16 cellular contexts compared by ENCODE assay signal in genomic region chr2:192148620-192149321, GRCh38. TPM values are rescaled to one million over a fixed set of nuclear protein-coding genes. Genes with fewer than 3 reads are reported as not detected.
DNase-seq lines count a peak whose midpoint lies in the region; ATAC-seq and TF ChIP-seq lines count a peak whose summit lies in the region.
"Had no signal": no experiment of that assay in that cellular context is flagged by ENCODE, and none has a peak within 500 bp of the region (broad histone marks: within the 10 kb centered on the region; RNA-seq: fewer than 3 reads in every experiment).

No MANE protein-coding gene starts in this region.

- H3K27me3 ChIP-seq in AG04450 (ENCODE audit: control insufficient read depth, insufficient read depth, low read length) (no peaks in the 10 kb centered on the region), PC-9 (ENCODE audit: insufficient read depth, low read depth) (no peaks in the 10 kb centered on the region), prostate gland (replicated peaks; ENCODE audit: insufficient read depth) (no peaks in the 10 kb centered on the region)
- H3K27me3 ChIP-seq: transverse colon had no signal

- TF ChIP-seq CTCF in AG04450 (IDR thresholded peaks at IDR 0.05; ENCODE audit: low read depth, low read length) (peak; percentile 37), PC-9 (conservative IDR thresholded peaks at IDR 0.05) (no peak), fibroblast of pulmonary artery (IDR thresholded peaks at IDR 0.05; ENCODE audit: low read length, missing control alignments) (peak; percentile 17), omental fat pad (IDR thresholded peaks at IDR 0.05) (no peak), prostate gland (IDR thresholded peaks at IDR 0.05) (peak in 1 of 4 experiments; percentile 36)

- H3K9me2 ChIP-seq in PC-9 (ENCODE audit: insufficient read depth): no peaks in the 10 kb centered on the region

- no peaks in the 10 kb centered on the region for H3K79me2 ChIP-seq in PC-9 (ENCODE audit: low read depth)

- CTCF ChIA-PET in AG04450 (lab: Charles Lee) (interaction anchor here (0.5 to 4.1 kb wide), 5 partner anchors 14 to 609 kb away, joined by 3 to 39 read pairs (median 8); no protein-coding TSS in a partner anchor), PC-9 (lab: Charles Lee) (no interaction called here)

- intact Hi-C loops in PC-9 (cut with micrococcal nuclease; ENCODE audit: unreplicated experiment) (no loop called here), prostate gland (cut with DNase I) (no loop called here)

- WGBS in prostate gland: 51% methylated on average over 5 of the region's 5 CpGs

- BruUV-seq in PC-9 (replicated peaks; lab: Mats Ljungman, UMichigan): no TSS peak

- H3K27ac ChIP-seq in AG04450 (ENCODE audit: low read depth, low read length) (no peak overlapping the region), PC-9 (no peak overlapping the region), caudate nucleus (ENCODE audit: low read depth, low read length) (no peak overlapping the region), prostate gland (peak overlapping the region in 1 of 2 donors; percentile 45)
- H3K27ac ChIP-seq: C4-2B had no signal

- H3K4me1 ChIP-seq in PC-9 (replicated peaks; ENCODE audit: insufficient read depth): no peaks in the 10 kb centered on the region
- no peaks in the 10 kb centered on the region for H3K4me1 ChIP-seq in prostate gland (replicated peaks)

- TF ChIP-seq POLR2A in prostate gland (IDR thresholded peaks at IDR 0.05): no peak

- peak; percentile 62 for ATAC-seq in omental fat pad (ENCODE audit: low FRiP score)
- ATAC-seq: naive thymus-derived CD8-positive, alpha-beta T cell; T-helper 17 cell had no signal

- H3K36me3 ChIP-seq in PC-9 (ENCODE audit: low read depth): no peaks in the 10 kb centered on the region
- no peaks in the 10 kb centered on the region for H3K36me3 ChIP-seq in prostate gland
- H3K36me3 ChIP-seq: transverse colon had no signal

- no peaks in the 10 kb centered on the region for H4K20me1 ChIP-seq in PC-9 (ENCODE audit: insufficient read depth)

- H3K9me3 ChIP-seq in AG04450 (ENCODE audit: control insufficient read depth, insufficient read depth, low read length) (no peaks in the 10 kb centered on the region), PC-9 (ENCODE audit: insufficient read depth, low read depth) (no peaks in the 10 kb centered on the region), prostate gland (no peaks in the 10 kb centered on the region)
- H3K9me3 ChIP-seq: transverse colon had no signal

- POLR2A ChIA-PET in AG04450 (lab: Yijun Ruan, JAX) (interaction anchor here (1.0 kb wide), 1 partner anchor 137 kb away, joined by 3 read pairs; no protein-coding TSS in a partner anchor), PC-9 (lab: Charles Lee; ENCODE audit: unreplicated experiment) (no interaction called here)

- H2AFZ ChIP-seq in PC-9: 0 out of 2 replicates have a peak overlapping the region, but pooled peaks have one; percentile 22

- no peak overlapping the region for H3K4me2 ChIP-seq in PC-9

- H3K4me3 ChIP-seq in AG04450 (ENCODE audit: low read depth, low read length): no peak overlapping the region
- H3K4me3 ChIP-seq in PC-9: no peak overlapping the region
- no peak overlapping the region for H3K4me3 ChIP-seq in fibroblast of pulmonary artery (replicated peaks; ENCODE audit: low read depth, low read length)
- H3K4me3 ChIP-seq in prostate gland: no peak overlapping the region
- H3K4me3 ChIP-seq: transverse colon had no signal

- DNase-seq in AG04450 (ENCODE audit: low read depth, low spot score): no peak
- no peak for DNase-seq in PC-9
- peak; percentile 50 for DNase-seq in fibroblast of pulmonary artery (ENCODE audit: low read depth)
- no peak for DNase-seq in omental fat pad (ENCODE audit: low spot score)
- DNase-seq in NCI-H1048 (lab: John Stamatoyannopoulos, UW): no peak
- no peak for DNase-seq in caudate nucleus (lab: John Stamatoyannopoulos, UW)
- DNase-seq in DMS 273 (lab: John Stamatoyannopoulos, UW; ENCODE audit: unreplicated experiment): no peak
- DNase-seq in prostate gland (ENCODE audit: low spot score): no peak
- DNase-seq: activated CD8-positive, alpha-beta memory T cell treated with anti-CD3 and anti-CD28 coated beads, Interleukin-2, amount 50 U/mL, for 48 hours; cerebellar nuclear complex; naive thymus-derived CD8-positive, alpha-beta T cell; NCI-H526 treated with DMSO at 0.1 percent for 48 hours; stimulated activated CD4-positive, alpha-beta T cell treated with anti-CD3 and anti-CD28 coated beads, Interleukin-2, amount 100 ng/mL, for 48 hours; T-helper 17 cell; transverse colon had no signal

- H3F3A ChIP-seq in PC-9 (ENCODE audit: insufficient read depth, low read depth): no peaks in the 10 kb centered on the region

RNA-seq across cellular contexts. Expression of gene TMEFF2, which starts 46.0 kb away (rescaled TPM):
- polyA plus RNA-seq in AG04450 (2011; rRNA removed): 3.4 and 4.1 TPM in 2 replicates
- 1.8 and 2.0 TPM in 2 replicates for polyA minus RNA-seq in AG04450 (2011; rRNA and poly(A)+ RNA removed)
- total RNA-seq in PC-9 (2021) (not detected in 2 replicates), omental fat pad (not detected), prostate gland (10 to 100 TPM in 1 of 2 donors, 1 to 10 TPM in 1; 3.2 to 55.8 TPM)
- total RNA-seq: naive thymus-derived CD8-positive, alpha-beta T cell; T-helper 17 cell had no signal
- polyA plus RNA-seq: naive thymus-derived CD8-positive, alpha-beta T cell had no signal

Comparison
In these comparisons a context has a peak if more than half of its experiments do, and no peak if none do; other contexts are left out.
1. CTCF ChIP-seq: peak in AG04450 (single experiment) and fibroblast of pulmonary artery (single experiment); none in PC-9 (single experiment) and omental fat pad (0 of 3).